20 cellular contexts compared by ENCODE assay signal in genomic region chr5:31319338-31319737, GRCh38.
"Had no signal": no experiment of that assay in that cellular context is flagged by ENCODE, and none has a peak within 500 bp of the region (broad histone marks: within the 10 kb centered on the region; RNA-seq: fewer than 3 reads in every experiment).

No MANE protein-coding gene starts in this region.

- H3K9me2 ChIP-seq: SK-N-SH had no signal

- H3K36me3 Mint-ChIP-seq: T-cell had no signal

- H3K9me3 Mint-ChIP-seq: T-cell had no signal

- H3K9me3 ChIP-seq: SK-N-SH had no signal

- H3K9ac ChIP-seq: SK-N-SH had no signal

- ATAC-seq: Panc1, PC-3, T-cell had no signal

- H3K27ac Mint-ChIP-seq: T-cell had no signal

- H3K4me2 ChIP-seq: SK-N-SH had no signal

- DNase-seq: IMR-90; MM.1S; NCI-H1092 treated with DMSO at 0.1 percent for 48 hours; NCI-H1436; NCI-H187; NCI-H2029; NCI-H2081 treated with DMSO at 0.1 percent for 48 hours; NCI-H2171; NCI-H446; NCI-H510A; NCI-H524 treated with DMSO at 0.1 percent for 48 hours; NCI-H69; NCI-H774; NK-92 treated with Interleukin-12 subunit alpha and Interleukin-12 subunit beta, amount 100 ng/mL, for 24 hours; PC-3; SHP77; SK-N-SH; SW 1271; T-cell had no signal

- H3K4me3 Mint-ChIP-seq: T-cell had no signal

- H3K4me1 Mint-ChIP-seq: T-cell had no signal
